25 cellular contexts compared by ENCODE assay signal in genomic region chr2:140698736-140699135, GRCh38.
"Had no signal": no experiment of that assay in that cellular context is flagged by ENCODE, and none has a peak within 500 bp of the region (broad histone marks: within the 10 kb centered on the region; RNA-seq: fewer than 3 reads in every experiment).

No MANE protein-coding gene starts in this region.

- H3K27ac Mint-ChIP-seq: activated CD8-positive, alpha-beta memory T cell treated with anti-CD3 and anti-CD28 coated beads, Interleukin-2, amount 10 ng/mL, durations not matched to agents 7 days and 5 days; activated naive CD4-positive, alpha-beta T cell treated with anti-CD3 and anti-CD28 coated beads, Interleukin-2, amount 50 U/mL, for 72 hours; activated naive CD8-positive, alpha-beta T cell treated with anti-CD3 and anti-CD28 coated beads, Interleukin-2, amount 50 U/mL, for 24 hours; activated T-cell treated with anti-CD3 and anti-CD28 coated beads, Interleukin-2, amount 50 U/mL, for 24 hours; T-helper 17 cell; WTC11 had no signal

- H3K36me3 ChIP-seq: brain microvascular endothelial cell, cardiac muscle cell had no signal

- ATAC-seq: activated CD8-positive, alpha-beta memory T cell treated with anti-CD3 and anti-CD28 coated beads, Interleukin-2, amount 10 ng/mL, durations not matched to agents 7 days and 5 days; activated naive CD4-positive, alpha-beta T cell treated with anti-CD3 and anti-CD28 coated beads, Interleukin-2, amount 50 U/mL, for 72 hours; activated naive CD8-positive, alpha-beta T cell treated with anti-CD3 and anti-CD28 coated beads, Interleukin-2, amount 50 U/mL, for 24 hours; K562; T-helper 17 cell; WTC11 had no signal

- H3K9me3 Mint-ChIP-seq: activated naive CD8-positive, alpha-beta T cell treated with anti-CD3 and anti-CD28 coated beads, Interleukin-2, amount 50 U/mL, for 24 hours; activated T-cell treated with anti-CD3 and anti-CD28 coated beads, Interleukin-2, amount 50 U/mL, for 24 hours; WTC11 had no signal

- H3K4me3 ChIP-seq: cardiac muscle cell, K562, PC-9 had no signal

- H3K27me3 Mint-ChIP-seq: activated CD8-positive, alpha-beta memory T cell treated with anti-CD3 and anti-CD28 coated beads, Interleukin-2, amount 10 ng/mL, durations not matched to agents 7 days and 5 days; activated naive CD8-positive, alpha-beta T cell treated with anti-CD3 and anti-CD28 coated beads, Interleukin-2, amount 50 U/mL, for 24 hours; activated T-cell treated with anti-CD3 and anti-CD28 coated beads, Interleukin-2, amount 50 U/mL, for 24 hours; T-helper 17 cell had no signal

- H3K27me3 ChIP-seq: brain microvascular endothelial cell, cardiac muscle cell had no signal

- H3K36me3 Mint-ChIP-seq: activated CD8-positive, alpha-beta memory T cell treated with anti-CD3 and anti-CD28 coated beads, Interleukin-2, amount 10 ng/mL, durations not matched to agents 7 days and 5 days; activated naive CD4-positive, alpha-beta T cell treated with anti-CD3 and anti-CD28 coated beads, Interleukin-2, amount 50 U/mL, for 72 hours; WTC11 had no signal

- H3K27ac ChIP-seq: brain microvascular endothelial cell, cardiac muscle cell, PC-9 had no signal

- DNase-seq: activated CD4-positive, alpha-beta T cell treated with anti-CD3 and anti-CD28 coated beads for 48 hours; activated CD4-positive, alpha-beta T cell treated with anti-CD3 and anti-CD28 coated beads, Interleukin-2, amount 50 U/mL, for 4 hours; activated CD4-positive, CD25-positive, alpha-beta regulatory T cell treated with anti-CD3 and anti-CD28 coated beads, Interleukin-2, amount 50 U/mL, for 72 hours; activated CD8-positive, alpha-beta memory T cell treated with anti-CD3 and anti-CD28 coated beads, Interleukin-2, amount 10 ng/mL, durations not matched to agents 7 days and 5 days; activated effector memory CD4-positive, alpha-beta T cell treated with anti-CD3 and anti-CD28 coated beads, Interleukin-2, amount 50 U/mL, for 16 hours; activated naive CD4-positive, alpha-beta T cell treated with Interleukin-2 at 50 U/mL for 16 hours; activated naive CD8-positive, alpha-beta T cell treated with anti-CD3 and anti-CD28 coated beads, Interleukin-2, amount 50 U/mL, for 24 hours; activated T-cell treated with anti-CD3 and anti-CD28 coated beads, Interleukin-2, amount 50 U/mL, for 24 hours; amygdala; brain microvascular endothelial cell; Karpas-422; MM.1S; NCI-H1105; NCI-H1436; NCI-H1694 treated with DMSO at 0.1 percent for 48 hours; NCI-H2029 treated with DMSO at 0.1 percent for 48 hours; NCI-H524; PC-9; SHP77 treated with DMSO at 0.1 percent for 48 hours; T-helper 17 cell; T-helper 9 cell had no signal

- H3K4me3 Mint-ChIP-seq: activated CD8-positive, alpha-beta memory T cell treated with anti-CD3 and anti-CD28 coated beads, Interleukin-2, amount 10 ng/mL, durations not matched to agents 7 days and 5 days; activated naive CD8-positive, alpha-beta T cell treated with anti-CD3 and anti-CD28 coated beads, Interleukin-2, amount 50 U/mL, for 24 hours; activated T-cell treated with anti-CD3 and anti-CD28 coated beads, Interleukin-2, amount 50 U/mL, for 24 hours; T-helper 17 cell; WTC11 had no signal

- H3K4me1 Mint-ChIP-seq: activated CD8-positive, alpha-beta memory T cell treated with anti-CD3 and anti-CD28 coated beads, Interleukin-2, amount 10 ng/mL, durations not matched to agents 7 days and 5 days; activated naive CD8-positive, alpha-beta T cell treated with anti-CD3 and anti-CD28 coated beads, Interleukin-2, amount 50 U/mL, for 24 hours; T-helper 17 cell; WTC11 had no signal
